In the genomic region with DNA sequence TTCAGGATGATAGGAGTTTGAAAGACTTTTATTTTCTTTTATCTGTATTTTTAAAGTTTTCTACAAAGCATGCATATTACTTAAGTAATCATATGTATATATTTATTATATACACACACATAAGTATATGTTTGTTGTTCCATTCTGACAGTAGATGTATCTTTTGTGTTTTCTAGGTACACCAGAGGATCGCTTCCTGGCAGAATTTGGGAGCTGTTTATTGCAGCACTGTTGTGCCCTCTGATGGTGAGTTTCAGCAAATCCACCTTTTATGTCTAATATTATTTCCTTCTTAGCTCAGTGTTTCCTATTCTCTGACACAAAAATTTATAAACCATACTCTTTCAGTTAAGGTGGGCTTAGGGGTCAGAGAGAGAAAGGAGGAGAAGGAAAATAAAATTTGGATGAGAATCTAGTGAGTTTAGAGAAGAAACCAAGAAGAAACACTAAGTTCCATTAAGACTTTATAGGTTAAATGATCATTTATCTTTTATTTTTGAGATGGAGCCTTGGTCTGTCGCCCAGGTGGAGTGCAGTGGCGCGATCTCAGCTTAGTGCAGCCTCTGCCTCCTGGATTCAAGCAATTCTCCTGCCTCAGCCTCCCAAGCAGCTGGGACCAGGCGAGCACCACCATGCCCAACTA, we compare ENCODE assay signal across 8 cellular contexts. TPM values are rescaled to one million over a fixed set of nuclear protein-coding genes. Genes with fewer than 3 reads are reported as not detected.
DNase-seq lines count a peak whose midpoint lies in the region; ATAC-seq, FAIRE-seq and TF ChIP-seq lines count a peak whose summit lies in the region.

No MANE protein-coding gene starts in this region.

- peaks cover 0 to 11% of the 10 kb centered on the region in 2 experiments; a peak in 2 of 4 replicates for H3K79me2 ChIP-seq in H1 (ENCODE audit: control insufficient read depth in 1 of 2, insufficient read depth in 2 of 2, low read length in 2 of 2)

- WGBS in H1 (ENCODE audit: extremely low coverage in 1 of 2, insufficient coverage in 1 of 2, insufficient read length in 1 of 2, insufficient replicate concordance in 2 of 2, low coverage in 1 of 2, low lambda C conversion rate in 2 of 2, missing lambda C conversion rate in 1 of 2), 2 experiments, result 90% methylated on average over 5 of the region's 5 CpGs; no CpG with 5 or more reads in 1 of the 2 experiments

- no peak overlapping the region for H4K8ac ChIP-seq in H1 (ENCODE audit: extremely low read depth, insufficient read depth, low read length)

- no peak overlapping the region for H3K4me2 ChIP-seq in H1 (ENCODE audit: insufficient read depth in 1 of 2, low read depth in 2 of 2, low read length in 2 of 2)

- no peak for TF ChIP-seq EP300 in H1 (IDR thresholded peaks at IDR 0.05; ENCODE audit: borderline replicate concordance in 1 of 2, low read depth in 2 of 2, low read length in 2 of 2)

- H3K79me1 ChIP-seq in H1 (ENCODE audit: low read depth, low read length), result no peaks in the 10 kb centered on the region

- H4K91ac ChIP-seq in H1 (replicated peaks; ENCODE audit: insufficient read length, low read length), result no peak overlapping the region

- CTCF ChIA-PET in H1 (lab: Charles Lee; ENCODE audit: partially characterized antibody), result interaction anchor here (0.6 to 3.0 kb wide), 29 partner anchors 12 to 475 kb away, joined by 3 to 21 read pairs (median 4); no protein-coding TSS in a partner anchor

- no peaks in the 10 kb centered on the region for H3K9me3 ChIP-seq in H1 (ENCODE audit: insufficient read depth in 2 of 2, low read depth in 1 of 2, low read length in 1 of 2)

- TF ChIP-seq RAD21 in H1 (IDR thresholded peaks at IDR 0.05 in 1 of 2, conservative IDR thresholded peaks at IDR 0.05 in 1 of 2; ENCODE audit: low read depth in 2 of 2, low read length in 2 of 2), result peak; percentile 93

- peak; percentile 65 for FAIRE-seq in H1 (lab: Jason Lieb, UNC)

- no peak overlapping the region for H2BK5ac ChIP-seq in H1 (ENCODE audit: low read depth, low read length)

- H2BK15ac ChIP-seq in H1 (ENCODE audit: low read length), result no peak overlapping the region

- peaks cover 0 to 3% (median 0%) of the 10 kb centered on the region in 4 experiments; a peak in 1 of 8 replicates for H3K36me3 ChIP-seq in H1 (ENCODE audit: control insufficient read depth in 2 of 4, insufficient read depth in 4 of 4, low read length in 3 of 4)

- no peak overlapping the region for H4K5ac ChIP-seq in H1 (ENCODE audit: insufficient read length, low read depth, low read length)

- no peak for ATAC-seq in HG03571 (IDR thresholded peaks at IDR 0.05; ENCODE audit: unreplicated experiment)

- TF ChIP-seq POLR2A in H1 (IDR thresholded peaks at IDR 0.05; ENCODE audit: control extremely low read depth in 1 of 2, low read depth in 2 of 2, low read length in 2 of 2), result no peak

- H2BK20ac ChIP-seq in H1 (ENCODE audit: low read length), result no peak overlapping the region

- no peak overlapping the region for H3K9ac ChIP-seq in H1 (replicated peaks in 1 of 4; ENCODE audit: extremely low read depth in 1 of 4, low read depth in 3 of 4, low read length in 3 of 4)

- no peak overlapping the region for H2BK120ac ChIP-seq in H1 (replicated peaks; ENCODE audit: low read depth, low read length)

- no peaks in the 10 kb centered on the region for H4K20me1 ChIP-seq in H1 (replicated peaks in 1 of 2; ENCODE audit: control insufficient read depth in 1 of 2, insufficient read depth in 2 of 2, low read length in 2 of 2)

- DNase-seq in activated naive CD4-positive, alpha-beta T cell treated with Interleukin-2 at 50 U/mL for 16 hours, result peak; percentile 16
- no peak for DNase-seq in activated naive CD4-positive, alpha-beta T cell (lab: John Stamatoyannopoulos, UW)
- DNase-seq in NAMALWA (ENCODE audit: low spot score) (peak; percentile 51), T follicular helper cell (ENCODE audit: low read depth) (peak; percentile 21), H1 (ENCODE audit: low read depth in 1 of 2, low spot score in 2 of 2) (peak in 1 of 2 experiments; percentile 1), medulla oblongata (ENCODE audit: extremely low spot score) (peak; percentile 90), ureter (ENCODE audit: low spot score) (peak; percentile 62)

- peaks cover 0 to 2% (median 0%) of the 10 kb centered on the region in 4 experiments; a peak in 1 of 7 replicates for H3K4me1 ChIP-seq in H1 (replicated peaks in 1 of 4; ENCODE audit: control insufficient read depth in 3 of 4, insufficient read depth in 4 of 4, low read length in 3 of 4)

- H3K56ac ChIP-seq in H1 (replicated peaks; ENCODE audit: insufficient read length, low read depth, low read length), result no peak overlapping the region

- H3K27me3 ChIP-seq in H1 (replicated peaks in 1 of 4; ENCODE audit: control insufficient read depth in 3 of 4, extremely low read depth in 1 of 4, insufficient read depth in 3 of 4, low read length in 3 of 4), result no peaks in the 10 kb centered on the region

- H3K18ac ChIP-seq in H1 (ENCODE audit: extremely low read depth, low read length), result no peak overlapping the region

- POLR2A ChIA-PET in H1 (lab: Charles Lee; ENCODE audit: partially characterized antibody), result interaction anchor here (3.2 kb wide), 1 partner anchor 142 kb away, joined by 19 read pairs; a partner anchor contains a TSS

- H3K23me2 ChIP-seq in H1 (ENCODE audit: low read depth, low read length), result no peaks in the 10 kb centered on the region

- no peak overlapping the region for H3K4me3 ChIP-seq in H1 (ENCODE audit: extremely low read depth in 1 of 4, insufficient read depth in 2 of 4, low read depth in 3 of 4, low read length in 4 of 4)

- H3K4ac ChIP-seq in H1 (replicated peaks; ENCODE audit: insufficient read length, low read depth, low read length), result no peak overlapping the region

- TF ChIP-seq CTCF in H1 (IDR thresholded peaks at IDR 0.05; ENCODE audit: control extremely low read depth in 1 of 3, insufficient read depth in 1 of 3, low read depth in 1 of 3, low read length in 3 of 3), result peak in 2 of 3 experiments; percentile 63 to 67; a peak in 3 of 4 replicates

- H2BK12ac ChIP-seq in H1 (ENCODE audit: low read depth, low read length), result no peak overlapping the region

- no peak overlapping the region for H3K14ac ChIP-seq in H1 (ENCODE audit: insufficient read length)

- H3K27ac ChIP-seq in H1 (ENCODE audit: low read depth, low read length), result no peak overlapping the region

- H3K23ac ChIP-seq in H1 (ENCODE audit: insufficient read length), result no peak overlapping the region

- no peak overlapping the region for H2AK5ac ChIP-seq in H1 (ENCODE audit: low read depth, low read length)

- H2AFZ ChIP-seq in H1 (ENCODE audit: low read length), result no peak overlapping the region

TF ChIP-seq in H1, 55 proteins besides CTCF, POLR2A, EP300 and RAD21 (continues in another document):
- TF ChIP-seq CBX8 (IDR thresholded peaks at IDR 0.05; ENCODE audit: borderline replicate concordance, low read depth, low read length) (no peak), JUND (IDR thresholded peaks at IDR 0.05; ENCODE audit: low read length) (no peak), CEBPB (IDR thresholded peaks at IDR 0.05; ENCODE audit: low read depth, low read length) (no peak), HDAC2 (IDR thresholded peaks at IDR 0.05; ENCODE audit: borderline replicate concordance in 1 of 2, low read depth in 2 of 2, low read length in 2 of 2) (no peak), ASH2L (IDR thresholded peaks at IDR 0.05; ENCODE audit: low read length) (no peak), CHD1 (IDR thresholded peaks at IDR 0.05; ENCODE audit: low read depth, low read length) (no peak), YY1 (IDR thresholded peaks at IDR 0.05; ENCODE audit: low read depth, low read length) (no peak), CBX5 (IDR thresholded peaks at IDR 0.05; ENCODE audit: low read depth, low read length) (no peak)
- TF ChIP-seq, protein P1, sequence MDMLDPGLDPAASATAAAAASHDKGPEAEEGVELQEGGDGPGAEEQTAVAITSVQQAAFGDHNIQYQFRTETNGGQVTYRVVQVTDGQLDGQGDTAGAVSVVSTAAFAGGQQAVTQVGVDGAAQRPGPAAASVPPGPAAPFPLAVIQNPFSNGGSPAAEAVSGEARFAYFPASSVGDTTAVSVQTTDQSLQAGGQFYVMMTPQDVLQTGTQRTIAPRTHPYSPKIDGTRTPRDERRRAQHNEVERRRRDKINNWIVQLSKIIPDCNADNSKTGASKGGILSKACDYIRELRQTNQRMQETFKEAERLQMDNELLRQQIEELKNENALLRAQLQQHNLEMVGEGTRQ (IDR thresholded peaks at IDR 0.05; ENCODE audit: low read length), result no peak

RNA-seq across cellular contexts. Expression of a gene that starts 59.2 kb away (rescaled TPM):
- total RNA-seq in H1 (2021; fragmentation: NEBNext Ultra II Directional; extraction: Animal tissue kit (Norgen Biotek cat#: 25700)), result not detected in 2 replicates
- not detected in 2 replicates for polyA plus RNA-seq in H1 (2011; rRNA removed)
- polyA plus RNA-seq in H1 (2011; cell fraction: cytosol; rRNA removed), result not detected
- polyA plus RNA-seq in H1 (2011; cell fraction: nucleus; rRNA removed), result not detected
- not detected in 4 replicates for polyA plus RNA-seq in H1 (2012, experiment 1 of 2)
- not detected for polyA plus RNA-seq in H1 (2012, experiment 2 of 2)
- not detected for polyA plus RNA-seq in H1 (2013, experiment 1 of 2)
- not detected for polyA plus RNA-seq in H1 (2013, experiment 2 of 2)
- polyA minus RNA-seq in H1 (2011; rRNA and poly(A)+ RNA removed), result 0.10 TPM in 1 of 2 replicates, not detected in the other
- polyA minus RNA-seq in H1 (2011; cell fraction: cytosol; rRNA and poly(A)+ RNA removed), result not detected
- not detected for polyA minus RNA-seq in H1 (2011; cell fraction: nucleus; rRNA and poly(A)+ RNA removed)
- 0.23 TPM for total RNA-seq in ureter

Comparison
In these comparisons a context has a peak if more than half of its experiments do, and no peak if none do; other contexts are left out.
1. DNase-seq: peak in activated naive CD4-positive, alpha-beta T cell treated with Interleukin-2 at 50 U/mL for 16 hours (single experiment), NAMALWA (single experiment), T follicular helper cell (single experiment), medulla oblongata (single experiment) and ureter (single experiment); none in activated naive CD4-positive, alpha-beta T cell (0 of 4).